ENCODE assay signal across 1 cellular context in the genomic region with DNA sequence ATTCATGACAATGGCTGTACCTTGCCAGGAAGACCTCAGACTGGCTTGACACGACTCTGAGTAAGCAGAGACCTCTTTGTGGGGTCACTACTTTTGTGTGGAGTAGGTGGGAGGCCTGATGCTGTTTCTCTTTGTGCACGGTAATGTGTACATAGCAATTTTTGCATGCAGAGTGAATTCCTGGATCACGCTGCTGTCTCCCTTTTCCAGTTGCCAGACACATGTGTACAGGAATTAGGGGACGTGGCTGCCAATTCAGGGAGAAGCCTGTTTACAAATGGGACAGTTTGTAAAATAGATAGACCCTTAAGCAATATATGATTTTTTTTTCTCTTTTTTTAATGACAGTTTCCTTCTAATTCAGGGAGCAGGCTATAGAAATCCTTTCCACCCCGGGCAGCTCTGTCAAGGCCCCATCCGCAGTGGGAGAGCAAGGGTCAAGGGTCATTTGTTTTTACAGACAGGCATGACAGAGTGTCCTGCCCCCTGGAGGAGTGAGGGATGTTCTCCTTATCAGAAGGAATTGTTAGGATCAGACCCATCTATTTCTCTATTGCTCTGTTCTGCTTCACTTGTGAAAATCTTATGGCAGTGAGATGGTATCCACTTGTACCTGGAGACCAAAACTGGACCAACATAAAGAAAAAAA.
TF ChIP-seq lines count a peak whose summit lies in the region.

No MANE protein-coding gene starts in this region.

TF ChIP-seq in HepG2, 621 proteins besides CTCF, POLR2A, EP300 and RAD21:
- peak; percentile 49; the same call in 1 of the 2 replicates for TF ChIP-seq HNF4A (CRISPR knock-in tag; IDR thresholded peaks at IDR 0.05)
- TF ChIP-seq, protein P1, sequence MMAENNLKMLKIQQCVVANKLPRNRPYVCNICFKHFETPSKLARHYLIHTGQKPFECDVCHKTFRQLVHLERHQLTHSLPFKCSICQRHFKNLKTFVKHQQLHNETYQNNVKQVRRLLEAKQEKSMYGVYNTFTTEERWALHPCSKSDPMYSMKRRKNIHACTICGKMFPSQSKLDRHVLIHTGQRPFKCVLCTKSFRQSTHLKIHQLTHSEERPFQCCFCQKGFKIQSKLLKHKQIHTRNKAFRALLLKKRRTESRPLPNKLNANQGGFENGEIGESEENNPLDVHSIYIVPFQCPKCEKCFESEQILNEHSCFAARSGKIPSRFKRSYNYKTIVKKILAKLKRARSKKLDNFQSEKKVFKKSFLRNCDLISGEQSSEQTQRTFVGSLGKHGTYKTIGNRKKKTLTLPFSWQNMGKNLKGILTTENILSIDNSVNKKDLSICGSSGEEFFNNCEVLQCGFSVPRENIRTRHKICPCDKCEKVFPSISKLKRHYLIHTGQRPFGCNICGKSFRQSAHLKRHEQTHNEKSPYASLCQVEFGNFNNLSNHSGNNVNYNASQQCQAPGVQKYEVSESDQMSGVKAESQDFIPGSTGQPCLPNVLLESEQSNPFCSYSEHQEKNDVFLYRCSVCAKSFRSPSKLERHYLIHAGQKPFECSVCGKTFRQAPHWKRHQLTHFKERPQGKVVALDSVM (CRISPR knock-in tag; IDR thresholded peaks at IDR 0.05): no peak
- TF ChIP-seq, protein P2, sequence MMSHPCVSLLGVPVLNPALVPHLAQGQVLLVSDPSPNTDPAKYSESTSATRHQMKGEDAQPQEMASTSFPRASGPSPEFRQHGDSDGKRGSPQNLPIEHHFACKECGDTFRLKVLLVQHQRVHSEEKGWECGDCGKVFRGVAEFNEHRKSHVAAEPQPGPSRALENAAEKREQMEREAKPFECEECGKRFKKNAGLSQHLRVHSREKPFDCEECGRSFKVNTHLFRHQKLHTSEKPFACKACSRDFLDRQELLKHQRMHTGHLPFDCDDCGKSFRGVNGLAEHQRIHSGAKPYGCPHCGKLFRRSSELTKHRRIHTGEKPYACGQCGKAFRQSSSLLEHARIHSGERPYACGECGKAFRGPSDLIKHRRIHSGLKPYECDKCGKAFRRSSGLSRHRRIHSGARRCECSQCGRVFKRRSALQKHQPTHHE (CRISPR knock-in tag; IDR thresholded peaks at IDR 0.05; ENCODE audit: borderline replicate concordance): no peak
- TF ChIP-seq HNF4G (IDR thresholded peaks at IDR 0.05; ENCODE audit: borderline replicate concordance, low read depth, low read length): peak; percentile 83
- TF ChIP-seq HNF4G (CRISPR knock-in tag; IDR thresholded peaks at IDR 0.05; ENCODE audit: borderline replicate concordance, low read depth): no peak
- no peak for TF ChIP-seq SOX6 (IDR thresholded peaks at IDR 0.05)
- TF ChIP-seq SOX6 (CRISPR knock-in tag; IDR thresholded peaks at IDR 0.05): 0 out of 2 replicates have a peak, but pooled peaks have one; percentile 19
- TF ChIP-seq, protein P3, sequence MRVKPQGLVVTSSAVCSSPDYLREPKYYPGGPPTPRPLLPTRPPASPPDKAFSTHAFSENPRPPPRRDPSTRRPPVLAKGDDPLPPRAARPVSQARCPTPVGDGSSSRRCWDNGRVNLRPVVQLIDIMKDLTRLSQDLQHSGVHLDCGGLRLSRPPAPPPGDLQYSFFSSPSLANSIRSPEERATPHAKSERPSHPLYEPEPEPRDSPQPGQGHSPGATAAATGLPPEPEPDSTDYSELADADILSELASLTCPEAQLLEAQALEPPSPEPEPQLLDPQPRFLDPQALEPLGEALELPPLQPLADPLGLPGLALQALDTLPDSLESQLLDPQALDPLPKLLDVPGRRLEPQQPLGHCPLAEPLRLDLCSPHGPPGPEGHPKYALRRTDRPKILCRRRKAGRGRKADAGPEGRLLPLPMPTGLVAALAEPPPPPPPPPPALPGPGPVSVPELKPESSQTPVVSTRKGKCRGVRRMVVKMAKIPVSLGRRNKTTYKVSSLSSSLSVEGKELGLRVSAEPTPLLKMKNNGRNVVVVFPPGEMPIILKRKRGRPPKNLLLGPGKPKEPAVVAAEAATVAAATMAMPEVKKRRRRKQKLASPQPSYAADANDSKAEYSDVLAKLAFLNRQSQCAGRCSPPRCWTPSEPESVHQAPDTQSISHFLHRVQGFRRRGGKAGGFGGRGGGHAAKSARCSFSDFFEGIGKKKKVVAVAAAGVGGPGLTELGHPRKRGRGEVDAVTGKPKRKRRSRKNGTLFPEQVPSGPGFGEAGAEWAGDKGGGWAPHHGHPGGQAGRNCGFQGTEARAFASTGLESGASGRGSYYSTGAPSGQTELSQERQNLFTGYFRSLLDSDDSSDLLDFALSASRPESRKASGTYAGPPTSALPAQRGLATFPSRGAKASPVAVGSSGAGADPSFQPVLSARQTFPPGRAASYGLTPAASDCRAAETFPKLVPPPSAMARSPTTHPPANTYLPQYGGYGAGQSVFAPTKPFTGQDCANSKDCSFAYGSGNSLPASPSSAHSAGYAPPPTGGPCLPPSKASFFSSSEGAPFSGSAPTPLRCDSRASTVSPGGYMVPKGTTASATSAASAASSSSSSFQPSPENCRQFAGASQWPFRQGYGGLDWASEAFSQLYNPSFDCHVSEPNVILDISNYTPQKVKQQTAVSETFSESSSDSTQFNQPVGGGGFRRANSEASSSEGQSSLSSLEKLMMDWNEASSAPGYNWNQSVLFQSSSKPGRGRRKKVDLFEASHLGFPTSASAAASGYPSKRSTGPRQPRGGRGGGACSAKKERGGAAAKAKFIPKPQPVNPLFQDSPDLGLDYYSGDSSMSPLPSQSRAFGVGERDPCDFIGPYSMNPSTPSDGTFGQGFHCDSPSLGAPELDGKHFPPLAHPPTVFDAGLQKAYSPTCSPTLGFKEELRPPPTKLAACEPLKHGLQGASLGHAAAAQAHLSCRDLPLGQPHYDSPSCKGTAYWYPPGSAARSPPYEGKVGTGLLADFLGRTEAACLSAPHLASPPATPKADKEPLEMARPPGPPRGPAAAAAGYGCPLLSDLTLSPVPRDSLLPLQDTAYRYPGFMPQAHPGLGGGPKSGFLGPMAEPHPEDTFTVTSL (CRISPR knock-in tag; IDR thresholded peaks at IDR 0.05; ENCODE audit: borderline replicate concordance): 0 out of 2 replicates have a peak, but pooled peaks have one; percentile 23
- peak; percentile 52; the same call in 1 of the 2 replicates for TF ChIP-seq ZMYM4 (CRISPR knock-in tag; IDR thresholded peaks at IDR 0.05)
- TF ChIP-seq NR2F6 (IDR thresholded peaks at IDR 0.05): peak; percentile 98
- peak; percentile 99 for TF ChIP-seq NR2F6 (CRISPR knock-in tag; IDR thresholded peaks at IDR 0.05)
- peak; percentile 48; the same call in 1 of the 2 replicates for TF ChIP-seq RXRB (CRISPR knock-in tag; IDR thresholded peaks at IDR 0.05; ENCODE audit: borderline replicate concordance)
- TF ChIP-seq ZNF292 (CRISPR knock-in tag; IDR thresholded peaks at IDR 0.05; ENCODE audit: borderline replicate concordance, low read depth): 0 out of 2 replicates have a peak, but pooled peaks have one; percentile 28
- TF ChIP-seq, protein P4, sequence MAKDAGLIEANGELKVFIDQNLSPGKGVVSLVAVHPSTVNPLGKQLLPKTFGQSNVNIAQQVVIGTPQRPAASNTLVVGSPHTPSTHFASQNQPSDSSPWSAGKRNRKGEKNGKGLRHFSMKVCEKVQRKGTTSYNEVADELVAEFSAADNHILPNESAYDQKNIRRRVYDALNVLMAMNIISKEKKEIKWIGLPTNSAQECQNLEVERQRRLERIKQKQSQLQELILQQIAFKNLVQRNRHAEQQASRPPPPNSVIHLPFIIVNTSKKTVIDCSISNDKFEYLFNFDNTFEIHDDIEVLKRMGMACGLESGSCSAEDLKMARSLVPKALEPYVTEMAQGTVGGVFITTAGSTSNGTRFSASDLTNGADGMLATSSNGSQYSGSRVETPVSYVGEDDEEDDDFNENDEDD (CRISPR knock-in tag; IDR thresholded peaks at IDR 0.05; ENCODE audit: borderline replicate concordance): no peak
- 0 out of 2 replicates have a peak, but pooled peaks have one; percentile 43 for TF ChIP-seq HMG20A (CRISPR knock-in tag; IDR thresholded peaks at IDR 0.05; ENCODE audit: borderline replicate concordance)
- TF ChIP-seq RARA (CRISPR knock-in tag; IDR thresholded peaks at IDR 0.05): peak; percentile 28; the same call in 1 of the 2 replicates
- TF ChIP-seq CHD2 (IDR thresholded peaks at IDR 0.05; ENCODE audit: low read depth, low read length): no peak
- peak; percentile 44; the same call in 1 of the 2 replicates for TF ChIP-seq GATAD2A (CRISPR knock-in tag; IDR thresholded peaks at IDR 0.05)
- TF ChIP-seq U2AF2 (IDR thresholded peaks at IDR 0.05; ENCODE audit: low read depth, low read length): no peak
- TF ChIP-seq, protein P5, sequence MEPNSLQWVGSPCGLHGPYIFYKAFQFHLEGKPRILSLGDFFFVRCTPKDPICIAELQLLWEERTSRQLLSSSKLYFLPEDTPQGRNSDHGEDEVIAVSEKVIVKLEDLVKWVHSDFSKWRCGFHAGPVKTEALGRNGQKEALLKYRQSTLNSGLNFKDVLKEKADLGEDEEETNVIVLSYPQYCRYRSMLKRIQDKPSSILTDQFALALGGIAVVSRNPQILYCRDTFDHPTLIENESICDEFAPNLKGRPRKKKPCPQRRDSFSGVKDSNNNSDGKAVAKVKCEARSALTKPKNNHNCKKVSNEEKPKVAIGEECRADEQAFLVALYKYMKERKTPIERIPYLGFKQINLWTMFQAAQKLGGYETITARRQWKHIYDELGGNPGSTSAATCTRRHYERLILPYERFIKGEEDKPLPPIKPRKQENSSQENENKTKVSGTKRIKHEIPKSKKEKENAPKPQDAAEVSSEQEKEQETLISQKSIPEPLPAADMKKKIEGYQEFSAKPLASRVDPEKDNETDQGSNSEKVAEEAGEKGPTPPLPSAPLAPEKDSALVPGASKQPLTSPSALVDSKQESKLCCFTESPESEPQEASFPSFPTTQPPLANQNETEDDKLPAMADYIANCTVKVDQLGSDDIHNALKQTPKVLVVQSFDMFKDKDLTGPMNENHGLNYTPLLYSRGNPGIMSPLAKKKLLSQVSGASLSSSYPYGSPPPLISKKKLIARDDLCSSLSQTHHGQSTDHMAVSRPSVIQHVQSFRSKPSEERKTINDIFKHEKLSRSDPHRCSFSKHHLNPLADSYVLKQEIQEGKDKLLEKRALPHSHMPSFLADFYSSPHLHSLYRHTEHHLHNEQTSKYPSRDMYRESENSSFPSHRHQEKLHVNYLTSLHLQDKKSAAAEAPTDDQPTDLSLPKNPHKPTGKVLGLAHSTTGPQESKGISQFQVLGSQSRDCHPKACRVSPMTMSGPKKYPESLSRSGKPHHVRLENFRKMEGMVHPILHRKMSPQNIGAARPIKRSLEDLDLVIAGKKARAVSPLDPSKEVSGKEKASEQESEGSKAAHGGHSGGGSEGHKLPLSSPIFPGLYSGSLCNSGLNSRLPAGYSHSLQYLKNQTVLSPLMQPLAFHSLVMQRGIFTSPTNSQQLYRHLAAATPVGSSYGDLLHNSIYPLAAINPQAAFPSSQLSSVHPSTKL (CRISPR knock-in tag; IDR thresholded peaks at IDR 0.05): peak; percentile 50
- peak; percentile 94 to 97 for TF ChIP-seq NR2F1 (CRISPR knock-in tag; IDR thresholded peaks at IDR 0.05)
- TF ChIP-seq SMC3 (IDR thresholded peaks at IDR 0.05; ENCODE audit: low read length): peak; percentile 87
- 0 out of 2 replicates have a peak, but pooled peaks have one; percentile 18 for TF ChIP-seq ZNF331 (CRISPR knock-in tag; IDR thresholded peaks at IDR 0.05)
- 0 out of 2 replicates have a peak, but pooled peaks have one; percentile 33 for TF ChIP-seq THAP11 (CRISPR knock-in tag; IDR thresholded peaks at IDR 0.05)
- TF ChIP-seq NR2C2 (CRISPR knock-in tag; IDR thresholded peaks at IDR 0.05; ENCODE audit: borderline replicate concordance): peak; percentile 95
- TF ChIP-seq, protein P6, sequence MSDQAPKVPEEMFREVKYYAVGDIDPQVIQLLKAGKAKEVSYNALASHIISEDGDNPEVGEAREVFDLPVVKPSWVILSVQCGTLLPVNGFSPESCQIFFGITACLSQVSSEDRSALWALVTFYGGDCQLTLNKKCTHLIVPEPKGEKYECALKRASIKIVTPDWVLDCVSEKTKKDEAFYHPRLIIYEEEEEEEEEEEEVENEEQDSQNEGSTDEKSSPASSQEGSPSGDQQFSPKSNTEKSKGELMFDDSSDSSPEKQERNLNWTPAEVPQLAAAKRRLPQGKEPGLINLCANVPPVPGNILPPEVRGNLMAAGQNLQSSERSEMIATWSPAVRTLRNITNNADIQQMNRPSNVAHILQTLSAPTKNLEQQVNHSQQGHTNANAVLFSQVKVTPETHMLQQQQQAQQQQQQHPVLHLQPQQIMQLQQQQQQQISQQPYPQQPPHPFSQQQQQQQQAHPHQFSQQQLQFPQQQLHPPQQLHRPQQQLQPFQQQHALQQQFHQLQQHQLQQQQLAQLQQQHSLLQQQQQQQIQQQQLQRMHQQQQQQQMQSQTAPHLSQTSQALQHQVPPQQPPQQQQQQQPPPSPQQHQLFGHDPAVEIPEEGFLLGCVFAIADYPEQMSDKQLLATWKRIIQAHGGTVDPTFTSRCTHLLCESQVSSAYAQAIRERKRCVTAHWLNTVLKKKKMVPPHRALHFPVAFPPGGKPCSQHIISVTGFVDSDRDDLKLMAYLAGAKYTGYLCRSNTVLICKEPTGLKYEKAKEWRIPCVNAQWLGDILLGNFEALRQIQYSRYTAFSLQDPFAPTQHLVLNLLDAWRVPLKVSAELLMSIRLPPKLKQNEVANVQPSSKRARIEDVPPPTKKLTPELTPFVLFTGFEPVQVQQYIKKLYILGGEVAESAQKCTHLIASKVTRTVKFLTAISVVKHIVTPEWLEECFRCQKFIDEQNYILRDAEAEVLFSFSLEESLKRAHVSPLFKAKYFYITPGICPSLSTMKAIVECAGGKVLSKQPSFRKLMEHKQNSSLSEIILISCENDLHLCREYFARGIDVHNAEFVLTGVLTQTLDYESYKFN (CRISPR knock-in tag; conservative IDR thresholded peaks at IDR 0.05): peak; percentile 36; the same call in 1 of the 2 replicates
- TF ChIP-seq NR2F2 (IDR thresholded peaks at IDR 0.05; ENCODE audit: borderline replicate concordance, low read depth): peak; percentile 84
- TF ChIP-seq ZNF652 (CRISPR knock-in tag; IDR thresholded peaks at IDR 0.05; ENCODE audit: borderline replicate concordance, low read depth): peak; percentile 38; the same call in 1 of the 2 replicates
- TF ChIP-seq STAG1 (CRISPR knock-in tag; IDR thresholded peaks at IDR 0.05): peak; percentile 76
- TF ChIP-seq MIXL1 (CRISPR knock-in tag; IDR thresholded peaks at IDR 0.05): 0 out of 2 replicates have a peak, but pooled peaks have one; percentile 39
- no peak for TF ChIP-seq HNRNPK (IDR thresholded peaks at IDR 0.05; ENCODE audit: low read depth, low read length, poor library complexity, severe bottlenecking)
- TF ChIP-seq, protein P7, sequence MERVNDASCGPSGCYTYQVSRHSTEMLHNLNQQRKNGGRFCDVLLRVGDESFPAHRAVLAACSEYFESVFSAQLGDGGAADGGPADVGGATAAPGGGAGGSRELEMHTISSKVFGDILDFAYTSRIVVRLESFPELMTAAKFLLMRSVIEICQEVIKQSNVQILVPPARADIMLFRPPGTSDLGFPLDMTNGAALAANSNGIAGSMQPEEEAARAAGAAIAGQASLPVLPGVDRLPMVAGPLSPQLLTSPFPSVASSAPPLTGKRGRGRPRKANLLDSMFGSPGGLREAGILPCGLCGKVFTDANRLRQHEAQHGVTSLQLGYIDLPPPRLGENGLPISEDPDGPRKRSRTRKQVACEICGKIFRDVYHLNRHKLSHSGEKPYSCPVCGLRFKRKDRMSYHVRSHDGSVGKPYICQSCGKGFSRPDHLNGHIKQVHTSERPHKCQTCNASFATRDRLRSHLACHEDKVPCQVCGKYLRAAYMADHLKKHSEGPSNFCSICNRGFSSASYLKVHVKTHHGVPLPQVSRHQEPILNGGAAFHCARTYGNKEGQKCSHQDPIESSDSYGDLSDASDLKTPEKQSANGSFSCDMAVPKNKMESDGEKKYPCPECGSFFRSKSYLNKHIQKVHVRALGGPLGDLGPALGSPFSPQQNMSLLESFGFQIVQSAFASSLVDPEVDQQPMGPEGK (CRISPR knock-in tag; IDR thresholded peaks at IDR 0.05): peak; percentile 57; the same call in 1 of the 2 replicates
- TF ChIP-seq SAP130 (CRISPR knock-in tag; IDR thresholded peaks at IDR 0.05; ENCODE audit: low read depth): peak; percentile 30; the same call in 1 of the 2 replicates
- TF ChIP-seq ZFX (CRISPR knock-in tag; IDR thresholded peaks at IDR 0.05; ENCODE audit: low read depth): peak; percentile 36; the same call in 1 of the 2 replicates
